Comparison of ENCODE assay signal across 25 cellular contexts in the genomic region with DNA sequence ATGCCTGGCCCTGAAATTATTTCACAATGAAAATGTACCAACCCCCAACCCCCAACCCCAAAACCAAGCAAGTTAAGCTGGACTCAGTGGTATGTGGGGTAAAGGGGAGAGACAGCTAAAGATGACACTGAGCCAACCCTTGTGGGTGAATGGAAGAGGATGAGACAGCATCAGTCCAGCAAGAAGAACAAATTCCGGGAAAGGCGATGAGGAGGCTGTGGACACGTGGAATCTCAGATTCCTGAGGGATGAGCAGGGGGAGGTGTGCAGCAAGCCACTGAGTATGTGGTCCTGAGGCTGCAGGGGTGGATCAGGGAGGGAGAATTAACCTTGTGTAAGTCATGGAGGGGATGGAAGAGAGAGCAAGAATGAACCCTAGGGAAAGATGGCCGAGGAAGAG.
"Had no signal": no experiment of that assay in that cellular context is flagged by ENCODE, and none has a peak within 500 bp of the region (broad histone marks: within the 10 kb centered on the region; RNA-seq: fewer than 3 reads in every experiment).

No MANE protein-coding gene starts in this region.

- H3K4me3 ChIP-seq: coronary artery, esophagus squamous epithelium, lung, mucosa of descending colon, pancreas, smooth muscle cell, suprapubic skin, transverse colon, vagina had no signal

- H3K27ac ChIP-seq: coronary artery, esophagus squamous epithelium, neutrophil, pancreas, suprapubic skin, transverse colon, vagina had no signal

- H3K36me3 ChIP-seq: esophagus squamous epithelium, neutrophil, pancreas, suprapubic skin, transverse colon, vagina had no signal

- H3K27me3 ChIP-seq: esophagus squamous epithelium, pancreas, suprapubic skin, transverse colon, vagina had no signal

- ATAC-seq: left lobe of liver; mucosa of descending colon; natural killer cell treated with Interleukin-12 subunit alpha and Interleukin-12 subunit beta and Interleukin-15 and Interleukin-18, amount 100 ng/mL, for 72 hours; pancreas; sciatic nerve; stimulated activated naive CD8-positive, alpha-beta T cell treated with anti-CD3 and anti-CD28 coated beads, Interleukin-15, amount 100 ng/mL, for 72 hours had no signal

- H3K9me3 ChIP-seq: esophagus squamous epithelium, mucosa of descending colon, neutrophil, pancreas, suprapubic skin, transverse colon, vagina had no signal

- H3K4me2 ChIP-seq: smooth muscle cell had no signal

- H3K4me1 ChIP-seq: pancreas, suprapubic skin, transverse colon, vagina had no signal

- DNase-seq: dermis blood vessel endothelial cell; effector memory CD4-positive, alpha-beta T cell; erythroblast; esophagus squamous epithelium; hypothalamus; immature natural killer cell; mucosa of descending colon; naive B cell; pancreas; stimulated activated CD4-positive, alpha-beta T cell treated with anti-CD3 and anti-CD28 coated beads, Interleukin-12 subunit alpha, Interleukin-12 subunit beta, amount 100 ng/mL, for 4 hours; stimulated activated CD4-positive, alpha-beta T cell treated with anti-CD3 and anti-CD28 coated beads, Interleukin-1b, Interleukin-23, amount 100 ng/mL, for 48 hours; stimulated activated CD4-positive, alpha-beta T cell treated with anti-CD3 and anti-CD28 coated beads, Interleukin-4, amount 100 ng/mL, for 1 hour; stimulated activated CD8-positive, alpha-beta memory T cell treated with anti-CD3 and anti-CD28 coated beads, Interleukin-4, amount 100 ng/mL, for 48 hours; stimulated activated naive CD4-positive, alpha-beta T cell; stimulated activated naive CD8-positive, alpha-beta T cell treated with anti-CD3 and anti-CD28 coated beads, Interleukin-15, amount 100 ng/mL, for 72 hours; transverse colon had no signal
